In the genomic region with DNA sequence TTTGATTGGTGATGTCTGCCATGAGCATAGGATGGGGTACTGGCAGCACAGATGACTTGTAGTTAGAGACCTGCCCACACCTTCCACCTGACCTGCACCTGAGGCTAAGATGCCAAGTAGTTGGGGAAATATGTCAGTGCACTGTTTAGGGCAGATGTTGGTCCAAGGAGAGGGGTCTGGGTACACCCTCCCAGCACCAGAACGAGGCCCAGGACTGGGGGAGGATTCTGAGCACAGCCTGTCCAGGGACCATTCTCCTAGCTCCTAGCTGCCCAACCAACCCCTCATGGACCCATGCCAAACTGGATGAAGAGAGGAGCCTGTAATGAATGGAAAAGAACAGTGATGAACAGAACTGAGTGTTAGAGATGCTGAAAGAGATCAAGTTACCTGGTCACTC, we compare ENCODE assay signal across 31 cellular contexts. TPM values are rescaled to one million over a fixed set of nuclear protein-coding genes. Genes with fewer than 3 reads are reported as not detected.
"Had no signal": no experiment of that assay in that cellular context is flagged by ENCODE, and none has a peak within 500 bp of the region (broad histone marks: within the 10 kb centered on the region; RNA-seq: fewer than 3 reads in every experiment).

No MANE protein-coding gene starts in this region.

- H3K27ac ChIP-seq: cardiac muscle cell, SK-N-MC had no signal

- H3K9me3 Mint-ChIP-seq: activated B cell treated with CpG ODN at 0.5 μM for 24 hours; activated CD4-positive, alpha-beta memory T cell treated with anti-CD3 and anti-CD28 coated beads for 36 hours; activated CD4-positive, alpha-beta T cell treated with anti-CD3 and anti-CD28 coated beads, Interleukin-2, amount 10 ng/mL, durations not matched to agents 24 days and 14 days; activated T-cell treated with anti-CD3 and anti-CD28 coated beads, Interleukin-2, amount 50 U/mL, for 24 hours; activated T-helper 1 cell treated with anti-CD3 and anti-CD28 coated beads, Interleukin-12 subunit alpha, Interleukin-12 subunit beta, Interleukin-2, Interleukin-4 antibody, amounts not matched to agents 30 ng/mL and 10 ng/mL and 1 ng/mL, durations not matched to agents 14 hours and 24 hours and 36 hours; T-cell had no signal

- H3K4me3 ChIP-seq: cardiac muscle cell, SK-N-MC had no signal

- H3K4me1 Mint-ChIP-seq: activated B cell treated with CpG ODN at 0.5 μM for 24 hours; activated CD4-positive, alpha-beta T cell treated with anti-CD3 and anti-CD28 coated beads, Interleukin-2, amount 10 ng/mL, durations not matched to agents 24 days and 14 days had no signal

- H3K36me3 ChIP-seq: cardiac muscle cell had no signal

- H3K27me3 Mint-ChIP-seq: activated CD4-positive, alpha-beta memory T cell treated with anti-CD3 and anti-CD28 coated beads for 36 hours; activated CD4-positive, alpha-beta T cell treated with anti-CD3 and anti-CD28 coated beads, Interleukin-2, amount 10 ng/mL, durations not matched to agents 24 days and 14 days; activated naive CD8-positive, alpha-beta T cell; activated T-cell treated with anti-CD3 and anti-CD28 coated beads, Interleukin-2, amount 50 U/mL, for 24 hours had no signal

- FAIRE-seq: astrocyte, TTC549 had no signal

- H3K27me3 ChIP-seq: cardiac muscle cell had no signal

- DNase-seq: activated B cell treated with CpG ODN at 0.5 μM for 24 hours; activated CD4-positive, alpha-beta memory T cell treated with anti-CD3 and anti-CD28 coated beads for 36 hours; activated CD4-positive, alpha-beta T cell treated with anti-CD3 and anti-CD28 coated beads for 1 hour; activated effector memory CD4-positive, alpha-beta T cell treated with Interleukin-2 at 50 U/mL for 16 hours; activated naive CD4-positive, alpha-beta T cell treated with Interleukin-2 at 50 U/mL for 16 hours; activated T-cell treated with anti-CD3 and anti-CD28 coated beads, Interleukin-2, amount 50 U/mL, for 24 hours; amygdala; Kasumi-1; KBM-7; NCI-H1105 treated with DMSO at 0.1 percent for 48 hours; NCI-H146; NCI-H1930; NCI-H2171 treated with DMSO at 0.1 percent for 48 hours; NCI-H226; NCI-H526 treated with DMSO at 0.1 percent for 48 hours; NCI-H82; T-cell; T-helper 2 cell; T1000 had no signal

- H3K4me3 Mint-ChIP-seq: activated B cell treated with CpG ODN at 0.5 μM for 24 hours; activated CD4-positive, alpha-beta memory T cell treated with anti-CD3 and anti-CD28 coated beads for 36 hours; activated CD4-positive, alpha-beta T cell treated with anti-CD3 and anti-CD28 coated beads, Interleukin-2, amount 10 ng/mL, durations not matched to agents 24 days and 14 days; activated naive CD8-positive, alpha-beta T cell; activated T-cell treated with anti-CD3 and anti-CD28 coated beads, Interleukin-2, amount 50 U/mL, for 24 hours; activated T-helper 1 cell treated with anti-CD3 and anti-CD28 coated beads, Interleukin-12 subunit alpha, Interleukin-12 subunit beta, Interleukin-2, Interleukin-4 antibody, amounts not matched to agents 30 ng/mL and 10 ng/mL and 1 ng/mL, durations not matched to agents 14 hours and 24 hours and 36 hours; brain; T-cell had no signal

- H3K36me3 Mint-ChIP-seq: activated CD4-positive, alpha-beta memory T cell treated with anti-CD3 and anti-CD28 coated beads for 36 hours; activated naive CD8-positive, alpha-beta T cell; brain; T-cell had no signal

- ATAC-seq: Right ventricle myocardium inferior, T-cell had no signal

- H3K27ac Mint-ChIP-seq: activated B cell treated with CpG ODN at 0.5 μM for 24 hours; activated CD4-positive, alpha-beta memory T cell treated with anti-CD3 and anti-CD28 coated beads for 36 hours; activated CD4-positive, alpha-beta T cell treated with anti-CD3 and anti-CD28 coated beads, Interleukin-2, amount 10 ng/mL, durations not matched to agents 24 days and 14 days; activated naive CD8-positive, alpha-beta T cell; activated T-cell treated with anti-CD3 and anti-CD28 coated beads, Interleukin-2, amount 50 U/mL, for 24 hours; activated T-helper 1 cell treated with anti-CD3 and anti-CD28 coated beads, Interleukin-12 subunit alpha, Interleukin-12 subunit beta, Interleukin-2, Interleukin-4 antibody, amounts not matched to agents 30 ng/mL and 10 ng/mL and 1 ng/mL, durations not matched to agents 14 hours and 24 hours and 36 hours; brain; T-cell had no signal

RNA-seq across cellular contexts. Expression of a gene that starts 28.0 kb away (rescaled TPM):
- total RNA-seq: activated B cell treated with CpG ODN at 0.5 μM for 24 hours; activated CD4-positive, alpha-beta memory T cell treated with anti-CD3 and anti-CD28 coated beads for 36 hours; activated CD4-positive, alpha-beta T cell treated with anti-CD3 and anti-CD28 coated beads, Interleukin-2, amount 10 ng/mL, durations not matched to agents 24 days and 14 days; activated T-helper 1 cell treated with anti-CD3 and anti-CD28 coated beads, Interleukin-12 subunit alpha, Interleukin-12 subunit beta, Interleukin-2, Interleukin-4 antibody, amounts not matched to agents 30 ng/mL and 10 ng/mL and 1 ng/mL, durations not matched to agents 14 hours and 24 hours and 36 hours; NCI-H460; OCI-LY7; Right ventricle myocardium inferior; RPMI7951 had no signal
